8 cellular contexts compared by ENCODE assay signal in the genomic region with DNA sequence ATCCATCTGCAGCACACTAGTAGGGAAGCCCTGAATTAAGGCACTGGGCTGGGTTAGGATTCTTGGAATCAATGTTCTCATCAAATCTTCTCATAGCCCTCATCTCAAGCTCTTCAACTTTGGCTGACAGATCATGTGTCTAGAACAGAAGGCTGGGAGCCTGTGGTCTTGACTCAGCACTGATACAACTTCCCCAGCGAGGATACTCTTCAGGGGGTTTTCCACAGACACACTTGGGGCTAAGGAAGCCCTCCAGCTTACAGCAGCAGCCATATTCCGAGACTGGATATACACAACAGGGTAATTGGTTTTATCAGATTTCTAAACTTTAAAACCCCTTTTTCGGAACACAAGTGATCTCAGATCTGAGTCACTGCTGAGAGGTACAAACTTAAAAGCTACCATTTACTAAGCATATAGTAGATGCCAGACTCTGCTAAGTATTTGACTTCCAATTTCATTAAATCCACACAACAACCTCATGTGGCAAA. TPM values are rescaled to one million over a fixed set of nuclear protein-coding genes. Genes with fewer than 3 reads are reported as not detected.
DNase-seq lines count a peak whose midpoint lies in the region; ATAC-seq, FAIRE-seq and TF ChIP-seq lines count a peak whose summit lies in the region.

No MANE protein-coding gene starts in this region.

- intact Hi-C loops in HepG2 (cut with micrococcal nuclease; ENCODE audit: unreplicated experiment), result no loop called here

- H3K4me3 ChIP-seq in GM08714 (ENCODE audit: low read length), result peak overlapping the region; percentile 48; the same call in 1 of the 2 replicates
- H3K4me3 ChIP-seq in cardiac fibroblast (replicated peaks in 1 of 2; ENCODE audit: low read depth in 2 of 2, low read length in 2 of 2), result no peak overlapping the region
- no peak overlapping the region for H3K4me3 ChIP-seq in HepG2 (replicated peaks in 1 of 3; ENCODE audit: insufficient read depth in 1 of 3, low read depth in 2 of 3, low read length in 3 of 3)

- H3K4me1 ChIP-seq in HepG2 (ENCODE audit: insufficient read depth, low read length), result peaks cover 14% of the 10 kb centered on the region; the same call in 1 of the 2 replicates

- ATAC-seq in T-helper 17 cell (peak; percentile 15), GM18873 (IDR thresholded peaks at IDR 0.05; ENCODE audit: low FRiP score, unreplicated experiment) (no peak), HepG2 (no peak)

- no peaks in the 10 kb centered on the region for H3K79me2 ChIP-seq in HepG2 (ENCODE audit: insufficient read depth, low read length)

- POLR2A ChIA-PET in HepG2 (lab: Yijun Ruan, JAX), result interaction anchor here (1.2 to 1.7 kb wide), 2 partner anchors 28 to 37 kb away, joined by 3 read pairs; partner anchors contain the start of gene TMBIM6

- CTCF ChIA-PET in HepG2 (lab: Yijun Ruan, JAX; ENCODE audit: low intra/inter-chr PET ratio, low total read pairs), result no interaction called here

- H3K4me1 Mint-ChIP-seq in T-helper 17 cell, result peaks cover 45% of the 10 kb centered on the region

- peak overlapping the region; percentile 12 for H3K4me3 Mint-ChIP-seq in T-helper 17 cell

- no peak for TF ChIP-seq CTCF in cardiac fibroblast (IDR thresholded peaks at IDR 0.05; ENCODE audit: low read depth, low read length)
- no peak for TF ChIP-seq CTCF in HepG2 (CRISPR knock-in tag; IDR thresholded peaks at IDR 0.05)

- no peak for TF ChIP-seq POLR2A in HepG2 (IDR thresholded peaks at IDR 0.05; ENCODE audit: insufficient read depth in 1 of 2, low read depth in 2 of 2, low read length in 2 of 2)

- H3K36me3 Mint-ChIP-seq in T-helper 17 cell (ENCODE audit: low read depth), result no peaks in the 10 kb centered on the region

- no peak overlapping the region for H3K27ac Mint-ChIP-seq in T-helper 17 cell

- FAIRE-seq in HepG2 (lab: Jason Lieb, UNC), result no peak

- no peak overlapping the region for H3K4me2 ChIP-seq in HepG2 (ENCODE audit: low read depth, low read length)

- no peak overlapping the region for H2AFZ ChIP-seq in HepG2 (ENCODE audit: low read length)

- H3K27ac ChIP-seq in HepG2 (ENCODE audit: extremely low read length, insufficient read depth, low read length), result no peak overlapping the region

- WGBS in HepG2 (ENCODE audit: low lambda C conversion rate), result 48% methylated on average over 3 of the region's 3 CpGs

- BruUV-seq in HepG2 (replicated peaks; lab: Mats Ljungman, UMichigan), result no TSS peak

- no peaks in the 10 kb centered on the region for H4K20me1 ChIP-seq in HepG2 (ENCODE audit: insufficient read depth, low read length)

- in situ Hi-C loops in HepG2 (cut with HindIII; ENCODE audit: extremely low pct_ligation_motif_present, low pct_unique_long_range_greater_than_20kb), result no loop called here

- H3K9me3 ChIP-seq in T-helper 17 cell (ENCODE audit: control insufficient read depth, low read length, poor library complexity, severe bottlenecking), result no peaks in the 10 kb centered on the region
- no peaks in the 10 kb centered on the region for H3K9me3 ChIP-seq in HepG2 (ENCODE audit: low read length)

- peaks cover 0 to 3% of the 10 kb centered on the region in 2 experiments; a peak in 1 of 5 replicates for H3K27me3 ChIP-seq in HepG2 (ENCODE audit: control insufficient read depth in 1 of 2, insufficient read depth in 2 of 2, low read length in 2 of 2)

- no peak for TF ChIP-seq RAD21 in HepG2 (CRISPR knock-in tag; IDR thresholded peaks at IDR 0.05)

- TF ChIP-seq EP300 in HepG2 (IDR thresholded peaks at IDR 0.05; ENCODE audit: low read depth in 2 of 2, low read length in 2 of 2) (no peak), HepG2 (CRISPR knock-in tag; IDR thresholded peaks at IDR 0.05; ENCODE audit: borderline replicate concordance) (no peak)

- H3K27me3 Mint-ChIP-seq in T-helper 17 cell, result peaks cover 5% of the 10 kb centered on the region

- DNase-seq in T-helper 17 cell (peak in 1 of 3 donors; percentile 18), cardiac fibroblast (ENCODE audit: low read depth in 2 of 2) (peak; percentile 31 to 83), NCI-H1436 (lab: John Stamatoyannopoulos, UW) (no peak), HepG2 (ENCODE audit: low spot score) (no peak), ureter (ENCODE audit: low spot score) (no peak)
- peak; percentile 33 for DNase-seq in stimulated activated CD4-positive, alpha-beta T cell treated with anti-CD3 and anti-CD28 coated beads, Interleukin-2, amount 100 ng/mL, for 4 hours (ENCODE audit: low read depth)

- no peaks in the 10 kb centered on the region for H3K36me3 ChIP-seq in HepG2 (replicated peaks in 1 of 2; ENCODE audit: control insufficient read depth in 1 of 2, insufficient read depth in 2 of 2, low read length in 2 of 2)

- H3K9ac ChIP-seq in HepG2 (ENCODE audit: insufficient read depth, low read depth, low read length), result no peak overlapping the region

TF ChIP-seq in HepG2, 621 proteins besides CTCF, POLR2A, EP300 and RAD21 (continues in another document):
- TF ChIP-seq ZKSCAN1 (IDR thresholded peaks at IDR 0.05; ENCODE audit: low read length) (no peak), ZNF747 (CRISPR knock-in tag; IDR thresholded peaks at IDR 0.05; ENCODE audit: borderline replicate concordance) (no peak), SYNCRIP (IDR thresholded peaks at IDR 0.05; ENCODE audit: insufficient read depth, low read depth, low read length) (no peak), THAP7 (CRISPR knock-in tag; IDR thresholded peaks at IDR 0.05) (no peak)

RNA-seq across cellular contexts. Expression of gene FMNL3, which starts 3.5 kb away (rescaled TPM):
- total RNA-seq in T-helper 17 cell, result 10 to 100 TPM; 17.0 to 19.7 TPM
- 0.79 and 1.1 TPM in 2 replicates for total RNA-seq in HepG2 (2016; rRNA removed; fragmentation: Illumina TruSeq; extraction: Trizol)
- total RNA-seq in HepG2 (2016; cell fraction: cytosol; rRNA removed; fragmentation: Illumina TruSeq; extraction: Trizol; ENCODE audit: low read depth), result 0.10 and 0.44 TPM in 2 replicates
- 0.82 and 1.00 TPM in 2 replicates for total RNA-seq in HepG2 (2016; cell fraction: insoluble cytoplasmic fraction; rRNA removed; fragmentation: Illumina TruSeq; extraction: Trizol)
- 0.55 and 0.80 TPM in 2 replicates for total RNA-seq in HepG2 (2016; cell fraction: membrane; rRNA removed; fragmentation: Illumina TruSeq; extraction: Trizol)
- 0.65 and 1.0 TPM in 2 replicates for total RNA-seq in HepG2 (2016; cell fraction: nucleus; rRNA removed; fragmentation: Illumina TruSeq; extraction: Trizol)
- polyA plus RNA-seq in HepG2 (2011; rRNA removed), result 0.44 and 0.64 TPM in 2 replicates
- polyA plus RNA-seq in HepG2 (2011; cell fraction: cytosol; rRNA removed), result 0.23 and 0.36 TPM in 2 replicates
- 1.2 and 1.3 TPM in 2 replicates for polyA plus RNA-seq in HepG2 (2011; cell fraction: nucleus; rRNA removed)
- polyA plus RNA-seq in HepG2 (2012), result 0.48 and 0.68 TPM in 2 replicates
- 0.08 TPM in 2 replicates for polyA plus RNA-seq in HepG2 (2016; cell fraction: cytosol; fragmentation: Illumina TruSeq; extraction: Trizol; ENCODE audit: low read depth)
- polyA plus RNA-seq in HepG2 (2016; cell fraction: insoluble cytoplasmic fraction; fragmentation: Illumina TruSeq; extraction: Trizol; ENCODE audit: low read depth), result 0.69 and 0.75 TPM in 2 replicates
- 0.34 and 0.46 TPM in 2 replicates for polyA plus RNA-seq in HepG2 (2016; cell fraction: membrane; fragmentation: Illumina TruSeq; extraction: Trizol; ENCODE audit: low read depth)
- polyA plus RNA-seq in HepG2 (2016; cell fraction: nucleus; fragmentation: Illumina TruSeq; extraction: Trizol; ENCODE audit: insufficient read depth, low read depth), result 1.3 and 1.4 TPM in 2 replicates
- 1.4 and 10.5 TPM in 2 replicates for polyA minus RNA-seq in HepG2 (2011; rRNA and poly(A)+ RNA removed; ENCODE audit: low replicate concordance)
- polyA minus RNA-seq in HepG2 (2011; cell fraction: cytosol; rRNA and poly(A)+ RNA removed), result 0.40 and 0.97 TPM in 2 replicates
- 0.75 and 0.77 TPM in 2 replicates for polyA minus RNA-seq in HepG2 (2011; cell fraction: nucleus; rRNA and poly(A)+ RNA removed)
- 12.6 TPM for total RNA-seq in ureter

RNA-seq across cellular contexts. Expression of gene TMBIM6, which starts 37.7 kb away (rescaled TPM):
- total RNA-seq in T-helper 17 cell, result 100 to 1,000 TPM; 325 to 376 TPM
- total RNA-seq in HepG2 (2016; rRNA removed; fragmentation: Illumina TruSeq; extraction: Trizol), result 220 and 412 TPM in 2 replicates
- total RNA-seq in HepG2 (2016; cell fraction: cytosol; rRNA removed; fragmentation: Illumina TruSeq; extraction: Trizol; ENCODE audit: low read depth), result 49.6 and 57.4 TPM in 2 replicates
- 229 and 414 TPM in 2 replicates for total RNA-seq in HepG2 (2016; cell fraction: insoluble cytoplasmic fraction; rRNA removed; fragmentation: Illumina TruSeq; extraction: Trizol)
- total RNA-seq in HepG2 (2016; cell fraction: membrane; rRNA removed; fragmentation: Illumina TruSeq; extraction: Trizol), result 85.8 and 89.3 TPM in 2 replicates
- total RNA-seq in HepG2 (2016; cell fraction: nucleus; rRNA removed; fragmentation: Illumina TruSeq; extraction: Trizol), result 296 and 323 TPM in 2 replicates
- polyA plus RNA-seq in HepG2 (2011; rRNA removed), result 445 and 468 TPM in 2 replicates
- polyA plus RNA-seq in HepG2 (2011; cell fraction: cytosol; rRNA removed), result 286 and 485 TPM in 2 replicates
- 231 and 241 TPM in 2 replicates for polyA plus RNA-seq in HepG2 (2011; cell fraction: nucleus; rRNA removed)
- 423 and 441 TPM in 2 replicates for polyA plus RNA-seq in HepG2 (2012)
- polyA plus RNA-seq in HepG2 (2016; cell fraction: cytosol; fragmentation: Illumina TruSeq; extraction: Trizol; ENCODE audit: low read depth), result 62.2 and 68.0 TPM in 2 replicates
- 213 and 227 TPM in 2 replicates for polyA plus RNA-seq in HepG2 (2016; cell fraction: insoluble cytoplasmic fraction; fragmentation: Illumina TruSeq; extraction: Trizol; ENCODE audit: low read depth)
- 53.8 and 54.1 TPM in 2 replicates for polyA plus RNA-seq in HepG2 (2016; cell fraction: membrane; fragmentation: Illumina TruSeq; extraction: Trizol; ENCODE audit: low read depth)
- 552 and 556 TPM in 2 replicates for polyA plus RNA-seq in HepG2 (2016; cell fraction: nucleus; fragmentation: Illumina TruSeq; extraction: Trizol; ENCODE audit: insufficient read depth, low read depth)
- 536 and 564 TPM in 2 replicates for polyA minus RNA-seq in HepG2 (2011; rRNA and poly(A)+ RNA removed; ENCODE audit: low replicate concordance)
- polyA minus RNA-seq in HepG2 (2011; cell fraction: cytosol; rRNA and poly(A)+ RNA removed), result 151 and 170 TPM in 2 replicates
- polyA minus RNA-seq in HepG2 (2011; cell fraction: nucleus; rRNA and poly(A)+ RNA removed), result 151 and 168 TPM in 2 replicates
- total RNA-seq in ureter, result 603 TPM

Comparison
In these comparisons a context has a peak if more than half of its experiments do, and no peak if none do; other contexts are left out.
1. DNase-seq: peak in cardiac fibroblast (2 of 2) and stimulated activated CD4-positive, alpha-beta T cell treated with anti-CD3 and anti-CD28 coated beads, Interleukin-2, amount 100 ng/mL, for 4 hours (single experiment); none in NCI-H1436 (single experiment), HepG2 (single experiment) and ureter (single experiment).